In genomic region chr1:157162345-157162744, GRCh38 we compare ENCODE assay signal across 1 cellular context.
TF ChIP-seq lines count a peak whose summit lies in the region.

No MANE protein-coding gene starts in this region.

TF ChIP-seq in H1, 55 proteins besides CTCF, POLR2A, EP300 and RAD21 (continued from another document):
- TF ChIP-seq HDAC2 (IDR thresholded peaks at IDR 0.05; ENCODE audit: borderline replicate concordance in 1 of 2, low read depth in 2 of 2, low read length in 2 of 2) (0 out of 4 replicates have a peak, but pooled peaks of 1 of the 2 experiments have one; percentile 2), YY1 (IDR thresholded peaks at IDR 0.05; ENCODE audit: low read depth, low read length) (peak; percentile 47; the same call in 1 of the 2 replicates), TAF1 (IDR thresholded peaks at IDR 0.05; ENCODE audit: low read depth, low read length) (peak; percentile 57; the same call in 1 of the 2 replicates), ZNF274 (IDR thresholded peaks at IDR 0.05; ENCODE audit: borderline replicate concordance, extremely low read depth, low read length) (no peak), TEAD4 (IDR thresholded peaks at IDR 0.05; ENCODE audit: low read depth, low read length) (peak; percentile 91), CBX5 (IDR thresholded peaks at IDR 0.05; ENCODE audit: low read depth, low read length) (no peak), ASH2L (IDR thresholded peaks at IDR 0.05; ENCODE audit: low read length) (peak; percentile 89), CHD1 (IDR thresholded peaks at IDR 0.05; ENCODE audit: low read depth, low read length) (no peak), RBBP5 (IDR thresholded peaks at IDR 0.05; ENCODE audit: borderline replicate concordance, low read depth, low read length) (peak; percentile 98; the same call in 1 of the 2 replicates), SP4 (IDR thresholded peaks at IDR 0.05; ENCODE audit: low read length) (no peak), POLR2AphosphoS5 (IDR thresholded peaks at IDR 0.05; ENCODE audit: low read depth, low read length) (peak; percentile 44; the same call in 1 of the 2 replicates)
